ENCODE assay signal across 15 cellular contexts in genomic region chr13:110162053-110162452, GRCh38.
DNase-seq lines count a peak whose midpoint lies in the region; ATAC-seq, FAIRE-seq and TF ChIP-seq lines count a peak whose summit lies in the region.
"Had no signal": no experiment of that assay in that cellular context is flagged by ENCODE, and none has a peak within 500 bp of the region (broad histone marks: within the 10 kb centered on the region; RNA-seq: fewer than 3 reads in every experiment).

No MANE protein-coding gene starts in this region.

- ATAC-seq in upper lobe of left lung (ENCODE audit: low FRiP score in 2 of 2): no peak

- H3F3A ChIP-seq in neural progenitor cell (ENCODE audit: low read depth): no peaks in the 10 kb centered on the region

- H3K36me3 Mint-ChIP-seq in neural progenitor cell: peaks cover 26% of the 10 kb centered on the region
- H3K36me3 Mint-ChIP-seq: CD4-positive, CD25-positive, alpha-beta regulatory T cell had no signal

- no peak overlapping the region for H3K4me3 Mint-ChIP-seq in neural progenitor cell
- H3K4me3 Mint-ChIP-seq: CD4-positive, CD25-positive, alpha-beta regulatory T cell; H9 had no signal

- FAIRE-seq in kidney (lab: Jason Lieb, UNC): no peak
- FAIRE-seq: HTR-8/SVneo had no signal

- H3K4me2 ChIP-seq in neural progenitor cell: no peak overlapping the region

- H3K4me3 ChIP-seq in left ventricle myocardium inferior (no peak overlapping the region), right atrium auricular region (no peak overlapping the region), neutrophil (ENCODE audit: low read depth in 1 of 2, low read length in 1 of 2) (peak overlapping the region; percentile 34 to 41), upper lobe of left lung (no peak overlapping the region), kidney (ENCODE audit: low read length in 2 of 2) (no peak overlapping the region), neural progenitor cell (no peak overlapping the region)
- H3K4me3 ChIP-seq: BLaER1 had no signal

- peaks cover 25% of the 10 kb centered on the region for H3K4me1 ChIP-seq in left ventricle myocardium inferior
- no peaks in the 10 kb centered on the region for H3K4me1 ChIP-seq in right atrium auricular region
- H3K4me1 ChIP-seq in neutrophil (ENCODE audit: control insufficient read depth in 1 of 2, insufficient read depth in 1 of 2, low read depth in 1 of 2, low read length in 1 of 2): peaks cover 61 to 62% of the 10 kb centered on the region in 2 experiments
- peaks cover 0 to 4% (median 2%) of the 10 kb centered on the region in 4 donors for H3K4me1 ChIP-seq in upper lobe of left lung
- H3K4me1 ChIP-seq in kidney (ENCODE audit: control insufficient read depth in 1 of 2, insufficient read depth in 1 of 2, low read depth in 1 of 2, low read length in 2 of 2): peaks cover 0 to 2% of the 10 kb centered on the region in 2 donors
- H3K4me1 ChIP-seq in neural progenitor cell: no peaks in the 10 kb centered on the region

- H3K9ac ChIP-seq in kidney (ENCODE audit: low read length in 2 of 2) (no peak overlapping the region), neural progenitor cell (no peak overlapping the region)
- H3K9ac ChIP-seq: BLaER1 had no signal

- no peak overlapping the region for H3K27ac Mint-ChIP-seq in neural progenitor cell
- H3K27ac Mint-ChIP-seq: CD4-positive, CD25-positive, alpha-beta regulatory T cell had no signal

- no peaks in the 10 kb centered on the region for H4K20me1 ChIP-seq in neural progenitor cell (ENCODE audit: low read depth)
- H4K20me1 ChIP-seq: BLaER1 had no signal

- no peak for TF ChIP-seq EP300 in upper lobe of left lung (IDR thresholded peaks at IDR 0.05)

- no peak for DNase-seq in left ventricle myocardium inferior
- DNase-seq in right atrium auricular region (ENCODE audit: low spot score): no peak
- peak; percentile 44 for DNase-seq in islet precursor cell
- no peak for DNase-seq in upper lobe of left lung
- no peak for DNase-seq in kidney
- DNase-seq in neural progenitor cell (ENCODE audit: low spot score): no peak
- no peak for DNase-seq in HUDEP-2 (lab: John Stamatoyannopoulos, UW; ENCODE audit: unreplicated experiment in 76 of 76)
- DNase-seq: 8988T; CD4-positive, CD25-positive, alpha-beta regulatory T cell; DMS53; GOT3; H9 had no signal

- no peaks in the 10 kb centered on the region for H3K79me2 ChIP-seq in neural progenitor cell (ENCODE audit: low read depth)

- H3K4me1 Mint-ChIP-seq in neural progenitor cell: no peaks in the 10 kb centered on the region
- H3K4me1 Mint-ChIP-seq: CD4-positive, CD25-positive, alpha-beta regulatory T cell; H9 had no signal

- no peaks in the 10 kb centered on the region for H3K9me3 Mint-ChIP-seq in neural progenitor cell
- H3K9me3 Mint-ChIP-seq: H9 had no signal

- TF ChIP-seq CTCF in left ventricle myocardium inferior (IDR thresholded peaks at IDR 0.05; ENCODE audit: borderline replicate concordance) (no peak), right atrium auricular region (IDR thresholded peaks at IDR 0.05) (no peak), neutrophil (IDR thresholded peaks at IDR 0.05) (no peak), upper lobe of left lung (IDR thresholded peaks at IDR 0.05) (no peak), kidney (IDR thresholded peaks at IDR 0.05; ENCODE audit: borderline replicate concordance, extremely low read depth, insufficient read depth) (no peak), neural progenitor cell (IDR thresholded peaks at IDR 0.05) (no peak)

- H2AFZ ChIP-seq in neural progenitor cell (replicated peaks): no peak overlapping the region

- WGBS in upper lobe of left lung, 2 donors: 93% methylated on average over 11 of the region's 11 CpGs

- no peaks in the 10 kb centered on the region for H3K9me3 ChIP-seq in left ventricle myocardium inferior (replicated peaks)
- no peaks in the 10 kb centered on the region for H3K9me3 ChIP-seq in right atrium auricular region
- no peaks in the 10 kb centered on the region for H3K9me3 ChIP-seq in neutrophil
- H3K9me3 ChIP-seq in upper lobe of left lung: no peaks in the 10 kb centered on the region
- H3K9me3 ChIP-seq in kidney (ENCODE audit: control insufficient read depth in 1 of 2, low read length in 2 of 2): no peaks in the 10 kb centered on the region
- H3K9me3 ChIP-seq in neural progenitor cell (ENCODE audit: low read depth): no peaks in the 10 kb centered on the region
- H3K9me3 ChIP-seq: BLaER1 had no signal

- peak overlapping the region; percentile 14 for H3K27ac ChIP-seq in left ventricle myocardium inferior (replicated peaks)
- no peak overlapping the region for H3K27ac ChIP-seq in right atrium auricular region
- H3K27ac ChIP-seq in neutrophil: peak overlapping the region; percentile 97
- H3K27ac ChIP-seq in upper lobe of left lung: peak overlapping the region in 3 of 4 donors; percentile 73 to 83 (median 83)
- no peak overlapping the region for H3K27ac ChIP-seq in kidney (ENCODE audit: low read depth in 2 of 2, low read length in 2 of 2)
- no peak overlapping the region for H3K27ac ChIP-seq in neural progenitor cell
- H3K27ac ChIP-seq: BLaER1 had no signal

- intact Hi-C loops in left ventricle myocardium inferior (cut with micrococcal nuclease) (no loop called here), kidney (cut with DNase I) (no loop called here)

- H3K27me3 Mint-ChIP-seq in neural progenitor cell (ENCODE audit: insufficient read depth, low read depth): no peaks in the 10 kb centered on the region

- H3K36me3 ChIP-seq in left ventricle myocardium inferior (peaks cover 97% of the 10 kb centered on the region), right atrium auricular region (peaks cover 97% of the 10 kb centered on the region), neutrophil (no peaks in the 10 kb centered on the region), upper lobe of left lung (peaks cover 0 to 96% (median 43%) of the 10 kb centered on the region in 4 donors), kidney (ENCODE audit: control insufficient read depth in 1 of 2, insufficient read depth in 2 of 2, low read length in 2 of 2) (peaks cover 32 to 63% of the 10 kb centered on the region in 2 donors), neural progenitor cell (no peaks in the 10 kb centered on the region)
- H3K36me3 ChIP-seq: BLaER1 had no signal

- TF ChIP-seq POLR2A in upper lobe of left lung (IDR thresholded peaks at IDR 0.05): no peak

- no peaks in the 10 kb centered on the region for H3K27me3 ChIP-seq in left ventricle myocardium inferior (ENCODE audit: low read depth)
- H3K27me3 ChIP-seq in right atrium auricular region: no peaks in the 10 kb centered on the region
- H3K27me3 ChIP-seq in neutrophil: no peaks in the 10 kb centered on the region
- H3K27me3 ChIP-seq in upper lobe of left lung: no peaks in the 10 kb centered on the region
- H3K27me3 ChIP-seq in neural progenitor cell: no peaks in the 10 kb centered on the region
- H3K27me3 ChIP-seq: BLaER1 had no signal

Comparison
In these comparisons a context has a peak if more than half of its experiments do, and no peak if none do; other contexts are left out.
1. H3K27ac ChIP-seq: peak in left ventricle myocardium inferior (single experiment), neutrophil (single experiment) and upper lobe of left lung (3 of 4); none in right atrium auricular region (0 of 2), kidney (0 of 2) and neural progenitor cell (single experiment).
2. H3K4me3 ChIP-seq: peak in neutrophil (2 of 2); none in left ventricle myocardium inferior (single experiment), right atrium auricular region (0 of 2), upper lobe of left lung (0 of 4), kidney (0 of 2) and neural progenitor cell (single experiment).